8 cellular contexts compared by ENCODE assay signal in the genomic region with DNA sequence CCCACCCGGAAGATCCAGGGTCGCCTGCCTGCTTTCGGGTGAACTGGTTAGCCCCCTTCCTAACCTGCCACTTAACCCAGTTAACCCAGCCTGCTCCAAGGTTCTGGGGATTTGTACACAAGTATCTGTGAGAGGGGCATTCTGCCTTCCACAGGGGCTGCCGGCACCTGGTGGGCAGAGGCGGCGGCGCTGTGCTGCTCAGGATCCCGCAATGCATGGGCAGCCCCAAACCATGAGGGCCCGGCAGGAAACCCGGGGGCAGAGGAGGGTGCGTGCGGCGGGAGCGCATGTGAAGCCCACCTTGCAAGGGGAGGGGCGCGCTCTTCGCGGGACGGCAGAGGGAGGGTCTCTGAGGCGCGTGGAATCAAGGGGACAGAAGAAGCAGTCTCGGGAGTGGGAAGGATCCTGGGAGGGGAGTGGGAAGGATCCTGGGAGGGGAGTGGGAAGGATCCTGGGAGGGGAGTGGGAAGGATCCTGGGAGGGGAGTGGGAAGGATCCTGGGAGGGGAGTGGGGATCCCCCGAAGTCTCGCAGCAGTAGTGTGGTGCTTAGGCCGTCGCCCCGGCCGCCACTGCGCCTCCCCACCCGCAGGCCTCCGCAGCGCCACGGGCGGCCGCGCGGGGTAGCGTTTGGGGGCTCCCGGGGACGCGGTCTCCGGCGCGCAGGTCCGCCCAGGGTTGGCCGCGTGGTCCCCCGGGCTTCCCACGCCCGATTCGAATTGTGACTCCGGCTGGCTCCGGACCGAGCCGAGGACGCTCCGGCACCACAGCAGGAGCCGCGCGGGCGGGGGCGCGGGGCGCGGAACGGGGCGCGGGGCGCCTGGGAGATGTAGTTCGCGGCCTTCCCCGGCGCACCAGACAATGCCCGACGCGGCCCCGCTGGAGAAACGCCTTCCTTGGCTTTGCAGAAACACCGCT. TPM values are rescaled to one million over a fixed set of nuclear protein-coding genes. Genes with fewer than 3 reads are reported as not detected.
DNase-seq lines count a peak whose midpoint lies in the region; ATAC-seq and TF ChIP-seq lines count a peak whose summit lies in the region.

No MANE protein-coding gene starts in this region.

- no peaks in the 10 kb centered on the region for H3K9me3 Mint-ChIP-seq in activated T-helper 1 cell treated with anti-CD3 and anti-CD28 coated beads, Interleukin-12 subunit alpha, Interleukin-12 subunit beta, Interleukin-2, Interleukin-4 antibody, amounts not matched to agents 30 ng/mL and 10 ng/mL and 1 ng/mL, durations not matched to agents 14 hours and 24 hours and 36 hours
- H3K9me3 Mint-ChIP-seq in naive thymus-derived CD4-positive, alpha-beta T cell = no peaks in the 10 kb centered on the region
- no peaks in the 10 kb centered on the region for H3K9me3 Mint-ChIP-seq in stimulated activated naive B cell treated with anti-CD40 and anti-IgM and Interleukin-4, amounts not matched to agents 10 μg/mL and 1 μg/mL and 100 μg/mL, for 72 hours

- peaks cover 13% of the 10 kb centered on the region for H3K27me3 ChIP-seq in NT2/D1 (ENCODE audit: insufficient read depth, insufficient read length)
- H3K27me3 ChIP-seq in naive thymus-derived CD4-positive, alpha-beta T cell (ENCODE audit: control insufficient read depth in 2 of 2, insufficient read depth in 2 of 2, low read length in 2 of 2) = peaks cover 0 to 12% of the 10 kb centered on the region in 2 donors

- no peak overlapping the region for H3K27ac Mint-ChIP-seq in activated T-helper 1 cell treated with anti-CD3 and anti-CD28 coated beads, Interleukin-12 subunit alpha, Interleukin-12 subunit beta, Interleukin-2, Interleukin-4 antibody, amounts not matched to agents 30 ng/mL and 10 ng/mL and 1 ng/mL, durations not matched to agents 14 hours and 24 hours and 36 hours
- H3K27ac Mint-ChIP-seq in naive thymus-derived CD4-positive, alpha-beta T cell = peak overlapping the region in 4 of 9 donors; percentile 52 to 86 (median 78)
- H3K27ac Mint-ChIP-seq in stimulated activated naive B cell treated with anti-CD40 and anti-IgM and Interleukin-4, amounts not matched to agents 10 μg/mL and 1 μg/mL and 100 μg/mL, for 72 hours = peak overlapping the region; percentile 31

- peak overlapping the region; percentile 77 for H3K9ac ChIP-seq in NT2/D1 (ENCODE audit: insufficient read length, low read depth)

- peak; percentile 27 for DNase-seq in NT2/D1 (ENCODE audit: low read depth, low spot score)
- DNase-seq in activated T-helper 1 cell treated with anti-CD3 and anti-CD28 coated beads, Interleukin-12 subunit alpha, Interleukin-12 subunit beta, Interleukin-2, Interleukin-4 antibody, amounts not matched to agents 30 ng/mL and 10 ng/mL and 1 ng/mL, durations not matched to agents 14 hours and 24 hours and 36 hours (ENCODE audit: low spot score) = peak; percentile 61
- DNase-seq in fibroblast of pulmonary artery (ENCODE audit: low read depth) = peak; percentile 66
- peak; percentile 47 to 82 (median 66) for DNase-seq in naive thymus-derived CD4-positive, alpha-beta T cell
- DNase-seq in stimulated activated naive B cell treated with anti-CD40 and anti-IgM and Interleukin-4, amounts not matched to agents 10 μg/mL and 1 μg/mL and 100 μg/mL, for 72 hours = peak; percentile 66

- peaks cover 5% of the 10 kb centered on the region for H3K4me1 Mint-ChIP-seq in activated T-helper 1 cell treated with anti-CD3 and anti-CD28 coated beads, Interleukin-12 subunit alpha, Interleukin-12 subunit beta, Interleukin-2, Interleukin-4 antibody, amounts not matched to agents 30 ng/mL and 10 ng/mL and 1 ng/mL, durations not matched to agents 14 hours and 24 hours and 36 hours (ENCODE audit: low read depth)
- H3K4me1 Mint-ChIP-seq in naive thymus-derived CD4-positive, alpha-beta T cell = peaks cover 6 to 25% (median 16%) of the 10 kb centered on the region in 7 donors
- peaks cover 18 to 49% of the 10 kb centered on the region in 2 donors for H3K4me1 Mint-ChIP-seq in stimulated activated naive B cell treated with anti-CD40 and anti-IgM and Interleukin-4, amounts not matched to agents 10 μg/mL and 1 μg/mL and 100 μg/mL, for 72 hours

- H3K36me3 ChIP-seq in NT2/D1 (ENCODE audit: insufficient read depth, insufficient read length, low read length) = peaks cover 3% of the 10 kb centered on the region
- H3K36me3 ChIP-seq in naive thymus-derived CD4-positive, alpha-beta T cell (ENCODE audit: control insufficient read depth in 2 of 3, insufficient read depth in 3 of 3, low read length in 3 of 3) = no peaks in the 10 kb centered on the region

- peaks cover 22% of the 10 kb centered on the region for H3K27me3 Mint-ChIP-seq in activated T-helper 1 cell treated with anti-CD3 and anti-CD28 coated beads, Interleukin-12 subunit alpha, Interleukin-12 subunit beta, Interleukin-2, Interleukin-4 antibody, amounts not matched to agents 30 ng/mL and 10 ng/mL and 1 ng/mL, durations not matched to agents 14 hours and 24 hours and 36 hours (ENCODE audit: insufficient read depth)
- peaks cover 0 to 31% (median 6%) of the 10 kb centered on the region in 5 donors for H3K27me3 Mint-ChIP-seq in naive thymus-derived CD4-positive, alpha-beta T cell
- peaks cover 9 to 23% of the 10 kb centered on the region in 2 donors for H3K27me3 Mint-ChIP-seq in stimulated activated naive B cell treated with anti-CD40 and anti-IgM and Interleukin-4, amounts not matched to agents 10 μg/mL and 1 μg/mL and 100 μg/mL, for 72 hours

- H3K4me3 ChIP-seq in NT2/D1 (ENCODE audit: insufficient read length, low read depth) (peak overlapping the region; percentile 40), fibroblast of pulmonary artery (replicated peaks; ENCODE audit: low read depth, low read length) (peak overlapping the region; percentile 36)
- peak overlapping the region; percentile 61 for H3K4me3 ChIP-seq in naive thymus-derived CD4-positive, alpha-beta T cell (ENCODE audit: low read length)

- peak; percentile 74 for ATAC-seq in HG03159 (IDR thresholded peaks at IDR 0.05; ENCODE audit: unreplicated experiment)
- ATAC-seq in naive thymus-derived CD4-positive, alpha-beta T cell = peak; percentile 85
- peak; percentile 85 to 86 for ATAC-seq in stimulated activated naive B cell treated with anti-CD40 and anti-IgM and Interleukin-4, amounts not matched to agents 10 μg/mL and 1 μg/mL and 100 μg/mL, for 72 hours (replicated peaks)
- ATAC-seq in GM21737 (IDR thresholded peaks at IDR 0.05; ENCODE audit: unreplicated experiment) = no peak

- TF ChIP-seq CTCF in GM12872 (IDR thresholded peaks at IDR 0.05; ENCODE audit: insufficient read depth, low read depth, low read length) = peak; percentile 66; the same call in 2 of the 3 replicates
- peak; percentile 18 for TF ChIP-seq CTCF in fibroblast of pulmonary artery (IDR thresholded peaks at IDR 0.05; ENCODE audit: low read length, missing control alignments)

- peak overlapping the region; percentile 58 for H3K27ac ChIP-seq in naive thymus-derived CD4-positive, alpha-beta T cell (ENCODE audit: low read depth, low read length)

- intact Hi-C loops in activated T-helper 1 cell treated with anti-CD3 and anti-CD28 coated beads, Interleukin-12 subunit alpha, Interleukin-12 subunit beta, Interleukin-2, Interleukin-4 antibody, amounts not matched to agents 30 ng/mL and 10 ng/mL and 1 ng/mL, durations not matched to agents 14 hours and 24 hours and 36 hours (cut with micrococcal nuclease) = loop anchor here (1.0 to 5.0 kb wide), 5 partner anchors 16 to 322 kb away; partner anchors contain the start of genes TEDC1 and TEX22
- intact Hi-C loops in naive thymus-derived CD4-positive, alpha-beta T cell (cut with micrococcal nuclease) = loop anchor here (1.0 to 10.0 kb wide), 6 partner anchors 16 to 112 kb away; partner anchors contain the start of genes TEDC1 (in 2 of the 2), TEX22 (in 2 of the 2), BRF1 (in 1 of the 2) and PACS2 (in 1 of the 2)

- peak overlapping the region; percentile 79 for H3K4me3 Mint-ChIP-seq in activated T-helper 1 cell treated with anti-CD3 and anti-CD28 coated beads, Interleukin-12 subunit alpha, Interleukin-12 subunit beta, Interleukin-2, Interleukin-4 antibody, amounts not matched to agents 30 ng/mL and 10 ng/mL and 1 ng/mL, durations not matched to agents 14 hours and 24 hours and 36 hours
- peak overlapping the region; percentile 66 to 88 (median 76) for H3K4me3 Mint-ChIP-seq in naive thymus-derived CD4-positive, alpha-beta T cell
- H3K4me3 Mint-ChIP-seq in stimulated activated naive B cell treated with anti-CD40 and anti-IgM and Interleukin-4, amounts not matched to agents 10 μg/mL and 1 μg/mL and 100 μg/mL, for 72 hours = peak overlapping the region; percentile 76 to 82

- CTCF ChIA-PET in naive thymus-derived CD4-positive, alpha-beta T cell (lab: Charles Lee) = interaction anchor here (1.1 kb wide), 1 partner anchor 11 kb away, joined by 6 read pairs; no protein-coding TSS in a partner anchor

- H3K36me3 Mint-ChIP-seq in activated T-helper 1 cell treated with anti-CD3 and anti-CD28 coated beads, Interleukin-12 subunit alpha, Interleukin-12 subunit beta, Interleukin-2, Interleukin-4 antibody, amounts not matched to agents 30 ng/mL and 10 ng/mL and 1 ng/mL, durations not matched to agents 14 hours and 24 hours and 36 hours (ENCODE audit: low read depth) = no peaks in the 10 kb centered on the region
- H3K36me3 Mint-ChIP-seq in naive thymus-derived CD4-positive, alpha-beta T cell = peaks cover 0 to 4% (median 0%) of the 10 kb centered on the region in 5 donors
- H3K36me3 Mint-ChIP-seq in stimulated activated naive B cell treated with anti-CD40 and anti-IgM and Interleukin-4, amounts not matched to agents 10 μg/mL and 1 μg/mL and 100 μg/mL, for 72 hours = peaks cover 0 to 3% of the 10 kb centered on the region in 2 donors

- peaks cover 19% of the 10 kb centered on the region for H3K4me1 ChIP-seq in NT2/D1 (ENCODE audit: insufficient read depth, insufficient read length)
- H3K4me1 ChIP-seq in naive thymus-derived CD4-positive, alpha-beta T cell (ENCODE audit: control insufficient read depth in 2 of 2, insufficient read depth in 2 of 2, low read length in 2 of 2) = peaks cover 9 to 15% of the 10 kb centered on the region in 2 donors

- POLR2A ChIA-PET in naive thymus-derived CD4-positive, alpha-beta T cell (lab: Charles Lee) = interaction anchor here (0.7 kb wide), 2 partner anchors 12 to 20 kb away, joined by 3 read pairs; no protein-coding TSS in a partner anchor

- H3K9me3 ChIP-seq in NT2/D1 (ENCODE audit: insufficient read depth, low read length) = no peaks in the 10 kb centered on the region
- no peaks in the 10 kb centered on the region for H3K9me3 ChIP-seq in naive thymus-derived CD4-positive, alpha-beta T cell (ENCODE audit: control insufficient read depth in 2 of 3, low read length in 3 of 3)

RNA-seq across cellular contexts. Expression of gene MTA1, which starts 4.9 kb away (rescaled TPM):
- 173 and 181 TPM in 2 replicates for total RNA-seq in activated T-helper 1 cell treated with anti-CD3 and anti-CD28 coated beads, Interleukin-12 subunit alpha, Interleukin-12 subunit beta, Interleukin-2, Interleukin-4 antibody, amounts not matched to agents 30 ng/mL and 10 ng/mL and 1 ng/mL, durations not matched to agents 14 hours and 24 hours and 36 hours
- total RNA-seq in naive thymus-derived CD4-positive, alpha-beta T cell = 100 to 1,000 TPM; 117 to 132 (median 125) TPM
- polyA plus RNA-seq in naive thymus-derived CD4-positive, alpha-beta T cell = 1 to 10 TPM; 2.8 to 5.2 TPM

RNA-seq across cellular contexts. Expression of gene TEX22, which starts 16.4 kb away (rescaled TPM):
- 7.4 and 9.1 TPM in 2 replicates for total RNA-seq in activated T-helper 1 cell treated with anti-CD3 and anti-CD28 coated beads, Interleukin-12 subunit alpha, Interleukin-12 subunit beta, Interleukin-2, Interleukin-4 antibody, amounts not matched to agents 30 ng/mL and 10 ng/mL and 1 ng/mL, durations not matched to agents 14 hours and 24 hours and 36 hours
- total RNA-seq in naive thymus-derived CD4-positive, alpha-beta T cell = 10 to 100 TPM in 1 of 5 experiments, 1 to 10 TPM in 4; 1.4 to 10.5 (median 6.5) TPM
- under 1 TPM; 0.21 to 0.25 TPM for polyA plus RNA-seq in naive thymus-derived CD4-positive, alpha-beta T cell

RNA-seq across cellular contexts. Expression of gene CRIP2, which starts 59.9 kb away (rescaled TPM):
- not detected in 2 replicates for total RNA-seq in activated T-helper 1 cell treated with anti-CD3 and anti-CD28 coated beads, Interleukin-12 subunit alpha, Interleukin-12 subunit beta, Interleukin-2, Interleukin-4 antibody, amounts not matched to agents 30 ng/mL and 10 ng/mL and 1 ng/mL, durations not matched to agents 14 hours and 24 hours and 36 hours
- total RNA-seq in naive thymus-derived CD4-positive, alpha-beta T cell = 10 to 100 TPM in 2 of 5 experiments, 1 to 10 TPM in 2, under 1 TPM in 1; 0.65 to 55.4 (median 6.6) TPM
- 100 to 1,000 TPM in 1 of 2 donors, 10 to 100 TPM in 1; 69.1 to 180 TPM for polyA plus RNA-seq in naive thymus-derived CD4-positive, alpha-beta T cell
